1 cellular context compared by ENCODE assay signal in genomic region chr3:157363393-157363792, GRCh38.
TF ChIP-seq lines count a peak whose summit lies in the region.

No MANE protein-coding gene starts in this region.

TF ChIP-seq in SK-N-SH, 30 proteins besides CTCF, POLR2A, EP300 and RAD21 (continued from another document):
- TF ChIP-seq USF2 (IDR thresholded peaks at IDR 0.05; ENCODE audit: borderline replicate concordance, low read depth, low read length) (no peak), NFIC (IDR thresholded peaks at IDR 0.05; ENCODE audit: borderline replicate concordance) (peak; percentile 81)
